In genomic region chr17:82320956-82321927, GRCh38 we compare ENCODE assay signal across 1 cellular context.
TF ChIP-seq lines count a peak whose summit lies in the region.

No MANE protein-coding gene starts in this region.

TF ChIP-seq in HepG2, 621 proteins besides CTCF, POLR2A, EP300 and RAD21 (continued from another document and continues in another):
- TF ChIP-seq, protein P1, sequence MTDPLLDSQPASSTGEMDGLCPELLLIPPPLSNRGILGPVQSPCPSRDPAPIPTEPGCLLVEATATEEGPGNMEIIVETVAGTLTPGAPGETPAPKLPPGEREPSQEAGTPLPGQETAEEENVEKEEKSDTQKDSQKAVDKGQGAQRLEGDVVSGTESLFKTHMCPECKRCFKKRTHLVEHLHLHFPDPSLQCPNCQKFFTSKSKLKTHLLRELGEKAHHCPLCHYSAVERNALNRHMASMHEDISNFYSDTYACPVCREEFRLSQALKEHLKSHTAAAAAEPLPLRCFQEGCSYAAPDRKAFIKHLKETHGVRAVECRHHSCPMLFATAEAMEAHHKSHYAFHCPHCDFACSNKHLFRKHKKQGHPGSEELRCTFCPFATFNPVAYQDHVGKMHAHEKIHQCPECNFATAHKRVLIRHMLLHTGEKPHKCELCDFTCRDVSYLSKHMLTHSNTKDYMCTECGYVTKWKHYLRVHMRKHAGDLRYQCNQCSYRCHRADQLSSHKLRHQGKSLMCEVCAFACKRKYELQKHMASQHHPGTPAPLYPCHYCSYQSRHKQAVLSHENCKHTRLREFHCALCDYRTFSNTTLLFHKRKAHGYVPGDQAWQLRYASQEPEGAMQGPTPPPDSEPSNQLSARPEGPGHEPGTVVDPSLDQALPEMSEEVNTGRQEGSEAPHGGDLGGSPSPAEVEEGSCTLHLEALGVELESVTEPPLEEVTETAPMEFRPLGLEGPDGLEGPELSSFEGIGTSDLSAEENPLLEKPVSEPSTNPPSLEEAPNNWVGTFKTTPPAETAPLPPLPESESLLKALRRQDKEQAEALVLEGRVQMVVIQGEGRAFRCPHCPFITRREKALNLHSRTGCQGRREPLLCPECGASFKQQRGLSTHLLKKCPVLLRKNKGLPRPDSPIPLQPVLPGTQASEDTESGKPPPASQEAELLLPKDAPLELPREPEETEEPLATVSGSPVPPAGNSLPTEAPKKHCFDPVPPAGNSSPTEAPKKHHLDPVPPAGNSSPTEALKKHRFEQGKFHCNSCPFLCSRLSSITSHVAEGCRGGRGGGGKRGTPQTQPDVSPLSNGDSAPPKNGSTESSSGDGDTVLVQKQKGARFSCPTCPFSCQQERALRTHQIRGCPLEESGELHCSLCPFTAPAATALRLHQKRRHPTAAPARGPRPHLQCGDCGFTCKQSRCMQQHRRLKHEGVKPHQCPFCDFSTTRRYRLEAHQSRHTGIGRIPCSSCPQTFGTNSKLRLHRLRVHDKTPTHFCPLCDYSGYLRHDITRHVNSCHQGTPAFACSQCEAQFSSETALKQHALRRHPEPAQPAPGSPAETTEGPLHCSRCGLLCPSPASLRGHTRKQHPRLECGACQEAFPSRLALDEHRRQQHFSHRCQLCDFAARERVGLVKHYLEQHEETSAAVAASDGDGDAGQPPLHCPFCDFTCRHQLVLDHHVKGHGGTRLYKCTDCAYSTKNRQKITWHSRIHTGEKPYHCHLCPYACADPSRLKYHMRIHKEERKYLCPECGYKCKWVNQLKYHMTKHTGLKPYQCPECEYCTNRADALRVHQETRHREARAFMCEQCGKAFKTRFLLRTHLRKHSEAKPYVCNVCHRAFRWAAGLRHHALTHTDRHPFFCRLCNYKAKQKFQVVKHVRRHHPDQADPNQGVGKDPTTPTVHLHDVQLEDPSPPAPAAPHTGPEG (CRISPR knock-in tag; IDR thresholded peaks at IDR 0.05): no peak
- no peak for TF ChIP-seq RARA (CRISPR knock-in tag; IDR thresholded peaks at IDR 0.05)
- TF ChIP-seq, protein P2, sequence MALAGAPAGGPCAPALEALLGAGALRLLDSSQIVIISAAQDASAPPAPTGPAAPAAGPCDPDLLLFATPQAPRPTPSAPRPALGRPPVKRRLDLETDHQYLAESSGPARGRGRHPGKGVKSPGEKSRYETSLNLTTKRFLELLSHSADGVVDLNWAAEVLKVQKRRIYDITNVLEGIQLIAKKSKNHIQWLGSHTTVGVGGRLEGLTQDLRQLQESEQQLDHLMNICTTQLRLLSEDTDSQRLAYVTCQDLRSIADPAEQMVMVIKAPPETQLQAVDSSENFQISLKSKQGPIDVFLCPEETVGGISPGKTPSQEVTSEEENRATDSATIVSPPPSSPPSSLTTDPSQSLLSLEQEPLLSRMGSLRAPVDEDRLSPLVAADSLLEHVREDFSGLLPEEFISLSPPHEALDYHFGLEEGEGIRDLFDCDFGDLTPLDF (CRISPR knock-in tag; IDR thresholded peaks at IDR 0.05): no peak
- no peak for TF ChIP-seq ZNF24 (IDR thresholded peaks at IDR 0.05)
- no peak for TF ChIP-seq ZNF780A (CRISPR knock-in tag; IDR thresholded peaks at IDR 0.05)
- TF ChIP-seq ZFP36L1 (CRISPR knock-in tag; IDR thresholded peaks at IDR 0.05): peak; percentile 70; the same call in 1 of the 2 replicates
- TF ChIP-seq HOXA9 (CRISPR knock-in tag; IDR thresholded peaks at IDR 0.05; ENCODE audit: borderline replicate concordance): no peak
- TF ChIP-seq ZNF17 (CRISPR knock-in tag; IDR thresholded peaks at IDR 0.05): no peak
- TF ChIP-seq, protein P3, sequence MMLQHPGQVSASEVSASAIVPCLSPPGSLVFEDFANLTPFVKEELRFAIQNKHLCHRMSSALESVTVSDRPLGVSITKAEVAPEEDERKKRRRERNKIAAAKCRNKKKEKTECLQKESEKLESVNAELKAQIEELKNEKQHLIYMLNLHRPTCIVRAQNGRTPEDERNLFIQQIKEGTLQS (CRISPR knock-in tag; IDR thresholded peaks at IDR 0.05): no peak
- TF ChIP-seq TBX3 (IDR thresholded peaks at IDR 0.05; ENCODE audit: borderline replicate concordance): no peak
- TF ChIP-seq KDM5B (CRISPR knock-in tag; IDR thresholded peaks at IDR 0.05; ENCODE audit: borderline replicate concordance): peak; percentile 64; the same call in 1 of the 2 replicates
- TF ChIP-seq BRF2 (CRISPR knock-in tag; IDR thresholded peaks at IDR 0.05): no peak
- no peak for TF ChIP-seq TAF1 (CRISPR knock-in tag; IDR thresholded peaks at IDR 0.05)
- TF ChIP-seq NR2F1 (CRISPR knock-in tag; IDR thresholded peaks at IDR 0.05): peak in 1 of 2 experiments; percentile 21; a peak in 1 of 4 replicates
- TF ChIP-seq ZNF724P (CRISPR knock-in tag; IDR thresholded peaks at IDR 0.05; ENCODE audit: borderline replicate concordance): peak; percentile 80; the same call in 1 of the 2 replicates
- no peak for TF ChIP-seq ZNF547 (CRISPR knock-in tag; IDR thresholded peaks at IDR 0.05)
- TF ChIP-seq USF2 (IDR thresholded peaks at IDR 0.05; ENCODE audit: low read depth, low read length): no peak
- TF ChIP-seq USF2 (CRISPR knock-in tag; IDR thresholded peaks at IDR 0.05; ENCODE audit: borderline replicate concordance): no peak
- no peak for TF ChIP-seq ZNF33B (CRISPR knock-in tag; IDR thresholded peaks at IDR 0.05)
- TF ChIP-seq NFAT5 (CRISPR knock-in tag; IDR thresholded peaks at IDR 0.05): no peak
- no peak for TF ChIP-seq PRMT3 (CRISPR knock-in tag; IDR thresholded peaks at IDR 0.05; ENCODE audit: borderline replicate concordance, low read depth)
- TF ChIP-seq ZNF121 (CRISPR knock-in tag; IDR thresholded peaks at IDR 0.05): no peak
- TF ChIP-seq ZSCAN29 (CRISPR knock-in tag; conservative IDR thresholded peaks at IDR 0.05): no peak
- TF ChIP-seq HOMEZ (CRISPR knock-in tag; IDR thresholded peaks at IDR 0.05; ENCODE audit: low read depth): no peak
- TF ChIP-seq ZNF549 (CRISPR knock-in tag; IDR thresholded peaks at IDR 0.05): no peak
- no peak for TF ChIP-seq ZNF256 (CRISPR knock-in tag; conservative IDR thresholded peaks at IDR 0.05)
- TF ChIP-seq, protein P4, sequence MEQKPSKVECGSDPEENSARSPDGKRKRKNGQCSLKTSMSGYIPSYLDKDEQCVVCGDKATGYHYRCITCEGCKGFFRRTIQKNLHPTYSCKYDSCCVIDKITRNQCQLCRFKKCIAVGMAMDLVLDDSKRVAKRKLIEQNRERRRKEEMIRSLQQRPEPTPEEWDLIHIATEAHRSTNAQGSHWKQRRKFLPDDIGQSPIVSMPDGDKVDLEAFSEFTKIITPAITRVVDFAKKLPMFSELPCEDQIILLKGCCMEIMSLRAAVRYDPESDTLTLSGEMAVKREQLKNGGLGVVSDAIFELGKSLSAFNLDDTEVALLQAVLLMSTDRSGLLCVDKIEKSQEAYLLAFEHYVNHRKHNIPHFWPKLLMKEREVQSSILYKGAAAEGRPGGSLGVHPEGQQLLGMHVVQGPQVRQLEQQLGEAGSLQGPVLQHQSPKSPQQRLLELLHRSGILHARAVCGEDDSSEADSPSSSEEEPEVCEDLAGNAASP (CRISPR knock-in tag; IDR thresholded peaks at IDR 0.05; ENCODE audit: borderline replicate concordance): no peak
- TF ChIP-seq ZNF101 (CRISPR knock-in tag; IDR thresholded peaks at IDR 0.05; ENCODE audit: borderline replicate concordance, low read depth): no peak
- TF ChIP-seq, protein P5, sequence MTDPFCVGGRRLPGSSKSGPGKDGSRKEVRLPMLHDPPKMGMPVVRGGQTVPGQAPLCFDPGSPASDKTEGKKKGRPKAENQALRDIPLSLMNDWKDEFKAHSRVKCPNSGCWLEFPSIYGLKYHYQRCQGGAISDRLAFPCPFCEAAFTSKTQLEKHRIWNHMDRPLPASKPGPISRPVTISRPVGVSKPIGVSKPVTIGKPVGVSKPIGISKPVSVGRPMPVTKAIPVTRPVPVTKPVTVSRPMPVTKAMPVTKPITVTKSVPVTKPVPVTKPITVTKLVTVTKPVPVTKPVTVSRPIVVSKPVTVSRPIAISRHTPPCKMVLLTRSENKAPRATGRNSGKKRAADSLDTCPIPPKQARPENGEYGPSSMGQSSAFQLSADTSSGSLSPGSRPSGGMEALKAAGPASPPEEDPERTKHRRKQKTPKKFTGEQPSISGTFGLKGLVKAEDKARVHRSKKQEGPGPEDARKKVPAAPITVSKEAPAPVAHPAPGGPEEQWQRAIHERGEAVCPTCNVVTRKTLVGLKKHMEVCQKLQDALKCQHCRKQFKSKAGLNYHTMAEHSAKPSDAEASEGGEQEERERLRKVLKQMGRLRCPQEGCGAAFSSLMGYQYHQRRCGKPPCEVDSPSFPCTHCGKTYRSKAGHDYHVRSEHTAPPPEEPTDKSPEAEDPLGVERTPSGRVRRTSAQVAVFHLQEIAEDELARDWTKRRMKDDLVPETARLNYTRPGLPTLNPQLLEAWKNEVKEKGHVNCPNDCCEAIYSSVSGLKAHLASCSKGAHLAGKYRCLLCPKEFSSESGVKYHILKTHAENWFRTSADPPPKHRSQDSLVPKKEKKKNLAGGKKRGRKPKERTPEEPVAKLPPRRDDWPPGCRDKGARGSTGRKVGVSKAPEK (CRISPR knock-in tag; IDR thresholded peaks at IDR 0.05; ENCODE audit: borderline replicate concordance): no peak
- no peak for TF ChIP-seq DR1 (CRISPR knock-in tag; IDR thresholded peaks at IDR 0.05)
- no peak for TF ChIP-seq KMT2A (CRISPR knock-in tag; IDR thresholded peaks at IDR 0.05)
- no peak; the same call in 1 of the 2 replicates for TF ChIP-seq ZBTB42 (CRISPR knock-in tag; IDR thresholded peaks at IDR 0.05)
- TF ChIP-seq YY1 (IDR thresholded peaks at IDR 0.05; ENCODE audit: insufficient read depth, insufficient replicate concordance, low read depth, low read length): peak; percentile 61
- TF ChIP-seq, protein P6, sequence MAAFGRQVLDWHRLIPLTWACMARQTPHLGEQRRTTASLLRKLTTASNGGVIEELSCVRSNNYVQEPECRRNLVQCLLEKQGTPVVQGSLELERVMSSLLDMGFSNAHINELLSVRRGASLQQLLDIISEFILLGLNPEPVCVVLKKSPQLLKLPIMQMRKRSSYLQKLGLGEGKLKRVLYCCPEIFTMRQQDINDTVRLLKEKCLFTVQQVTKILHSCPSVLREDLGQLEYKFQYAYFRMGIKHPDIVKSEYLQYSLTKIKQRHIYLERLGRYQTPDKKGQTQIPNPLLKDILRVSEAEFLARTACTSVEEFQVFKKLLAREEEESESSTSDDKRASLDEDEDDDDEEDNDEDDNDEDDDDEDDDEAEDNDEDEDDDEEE (CRISPR knock-in tag; IDR thresholded peaks at IDR 0.05): no peak
- no peak for TF ChIP-seq ZBTB3 (CRISPR knock-in tag; IDR thresholded peaks at IDR 0.05; ENCODE audit: borderline replicate concordance, low read depth)
- peak; percentile 48 for TF ChIP-seq SRSF1 (optimal IDR thresholded peaks at IDR 0.05; ENCODE audit: low read depth, low read length)
